In genomic region chr12:123085730-123086487, GRCh38 we compare ENCODE assay signal across 1 cellular context.
TF ChIP-seq lines count a peak whose summit lies in the region.

No MANE protein-coding gene starts in this region.

TF ChIP-seq in HepG2, 621 proteins besides CTCF, POLR2A, EP300 and RAD21 (continued from another document):
- TF ChIP-seq, protein P1, sequence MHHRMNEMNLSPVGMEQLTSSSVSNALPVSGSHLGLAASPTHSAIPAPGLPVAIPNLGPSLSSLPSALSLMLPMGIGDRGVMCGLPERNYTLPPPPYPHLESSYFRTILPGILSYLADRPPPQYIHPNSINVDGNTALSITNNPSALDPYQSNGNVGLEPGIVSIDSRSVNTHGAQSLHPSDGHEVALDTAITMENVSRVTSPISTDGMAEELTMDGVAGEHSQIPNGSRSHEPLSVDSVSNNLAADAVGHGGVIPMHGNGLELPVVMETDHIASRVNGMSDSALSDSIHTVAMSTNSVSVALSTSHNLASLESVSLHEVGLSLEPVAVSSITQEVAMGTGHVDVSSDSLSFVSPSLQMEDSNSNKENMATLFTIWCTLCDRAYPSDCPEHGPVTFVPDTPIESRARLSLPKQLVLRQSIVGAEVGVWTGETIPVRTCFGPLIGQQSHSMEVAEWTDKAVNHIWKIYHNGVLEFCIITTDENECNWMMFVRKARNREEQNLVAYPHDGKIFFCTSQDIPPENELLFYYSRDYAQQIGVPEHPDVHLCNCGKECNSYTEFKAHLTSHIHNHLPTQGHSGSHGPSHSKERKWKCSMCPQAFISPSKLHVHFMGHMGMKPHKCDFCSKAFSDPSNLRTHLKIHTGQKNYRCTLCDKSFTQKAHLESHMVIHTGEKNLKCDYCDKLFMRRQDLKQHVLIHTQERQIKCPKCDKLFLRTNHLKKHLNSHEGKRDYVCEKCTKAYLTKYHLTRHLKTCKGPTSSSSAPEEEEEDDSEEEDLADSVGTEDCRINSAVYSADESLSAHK (CRISPR knock-in tag; IDR thresholded peaks at IDR 0.05; ENCODE audit: borderline replicate concordance), result no peak
- TF ChIP-seq ZFP37 (CRISPR knock-in tag; IDR thresholded peaks at IDR 0.05; ENCODE audit: borderline replicate concordance) (no peak), BATF2 (CRISPR knock-in tag; IDR thresholded peaks at IDR 0.05) (no peak), NFE2 (CRISPR knock-in tag; IDR thresholded peaks at IDR 0.05) (no peak), SPEN (CRISPR knock-in tag; IDR thresholded peaks at IDR 0.05; ENCODE audit: low read depth) (no peak), ZNF232 (CRISPR knock-in tag; IDR thresholded peaks at IDR 0.05; ENCODE audit: borderline replicate concordance) (no peak), ZNF282 (IDR thresholded peaks at IDR 0.05; ENCODE audit: partially characterized antibody) (no peak), ZNF790 (CRISPR knock-in tag; IDR thresholded peaks at IDR 0.05; ENCODE audit: borderline replicate concordance) (no peak), ZNF335 (CRISPR knock-in tag; IDR thresholded peaks at IDR 0.05) (no peak), ZNF460 (CRISPR knock-in tag; IDR thresholded peaks at IDR 0.05; ENCODE audit: borderline replicate concordance) (no peak), ZKSCAN1 (IDR thresholded peaks at IDR 0.05; ENCODE audit: low read length) (no peak), TSC22D2 (CRISPR knock-in tag; IDR thresholded peaks at IDR 0.05; ENCODE audit: borderline replicate concordance) (no peak), ARID5B (CRISPR knock-in tag; IDR thresholded peaks at IDR 0.05) (peak; percentile 26; the same call in 1 of the 2 replicates), KAT2B (IDR thresholded peaks at IDR 0.05; ENCODE audit: borderline replicate concordance, low read depth, low read length) (no peak), ARNTL (CRISPR knock-in tag; IDR thresholded peaks at IDR 0.05) (no peak), ZNF550 (CRISPR knock-in tag; IDR thresholded peaks at IDR 0.05; ENCODE audit: borderline replicate concordance) (no peak), HDAC1 (CRISPR knock-in tag; IDR thresholded peaks at IDR 0.05) (no peak), ZNF547 (CRISPR knock-in tag; IDR thresholded peaks at IDR 0.05) (no peak), NFRKB (IDR thresholded peaks at IDR 0.05) (no peak), ZBTB2 (CRISPR knock-in tag; IDR thresholded peaks at IDR 0.05; ENCODE audit: low read depth) (no peak), HDAC6 (IDR thresholded peaks at IDR 0.05; ENCODE audit: low read depth, low read length) (no peak), BCL6 (CRISPR knock-in tag; IDR thresholded peaks at IDR 0.05) (no peak), XBP1 (CRISPR knock-in tag; IDR thresholded peaks at IDR 0.05) (no peak), SKI (IDR thresholded peaks at IDR 0.05; ENCODE audit: partially characterized antibody) (no peak), FOSL2 (CRISPR knock-in tag; IDR thresholded peaks at IDR 0.05) (peak; percentile 73), ELF4 (CRISPR knock-in tag; IDR thresholded peaks at IDR 0.05; ENCODE audit: borderline replicate concordance) (no peak), ARID4A (CRISPR knock-in tag; IDR thresholded peaks at IDR 0.05; ENCODE audit: borderline replicate concordance) (no peak), ZNF234 (CRISPR knock-in tag; conservative IDR thresholded peaks at IDR 0.05) (no peak), ZNF782 (CRISPR knock-in tag; IDR thresholded peaks at IDR 0.05; ENCODE audit: borderline replicate concordance) (no peak), HNRNPL (IDR thresholded peaks at IDR 0.05; ENCODE audit: low read depth, low read length) (peak; percentile 68; the same call in 1 of the 2 replicates), GLI4 (CRISPR knock-in tag; IDR thresholded peaks at IDR 0.05; ENCODE audit: borderline replicate concordance) (no peak), MLX (CRISPR knock-in tag; IDR thresholded peaks at IDR 0.05) (no peak)
- TF ChIP-seq, protein P2, sequence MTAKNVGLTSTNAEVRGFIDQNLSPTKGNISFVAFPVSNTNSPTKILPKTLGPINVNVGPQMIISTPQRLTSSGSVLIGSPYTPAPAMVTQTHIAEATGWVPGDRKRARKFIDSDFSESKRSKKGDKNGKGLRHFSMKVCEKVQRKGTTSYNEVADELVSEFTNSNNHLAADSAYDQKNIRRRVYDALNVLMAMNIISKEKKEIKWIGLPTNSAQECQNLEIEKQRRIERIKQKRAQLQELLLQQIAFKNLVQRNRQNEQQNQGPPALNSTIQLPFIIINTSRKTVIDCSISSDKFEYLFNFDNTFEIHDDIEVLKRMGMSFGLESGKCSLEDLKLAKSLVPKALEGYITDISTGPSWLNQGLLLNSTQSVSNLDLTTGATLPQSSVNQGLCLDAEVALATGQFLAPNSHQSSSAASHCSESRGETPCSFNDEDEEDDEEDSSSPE (CRISPR knock-in tag; IDR thresholded peaks at IDR 0.05), result no peak
- TF ChIP-seq, protein P3, sequence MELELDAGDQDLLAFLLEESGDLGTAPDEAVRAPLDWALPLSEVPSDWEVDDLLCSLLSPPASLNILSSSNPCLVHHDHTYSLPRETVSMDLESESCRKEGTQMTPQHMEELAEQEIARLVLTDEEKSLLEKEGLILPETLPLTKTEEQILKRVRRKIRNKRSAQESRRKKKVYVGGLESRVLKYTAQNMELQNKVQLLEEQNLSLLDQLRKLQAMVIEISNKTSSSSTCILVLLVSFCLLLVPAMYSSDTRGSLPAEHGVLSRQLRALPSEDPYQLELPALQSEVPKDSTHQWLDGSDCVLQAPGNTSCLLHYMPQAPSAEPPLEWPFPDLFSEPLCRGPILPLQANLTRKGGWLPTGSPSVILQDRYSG (CRISPR knock-in tag; IDR thresholded peaks at IDR 0.05), result no peak
- TF ChIP-seq, protein P4, sequence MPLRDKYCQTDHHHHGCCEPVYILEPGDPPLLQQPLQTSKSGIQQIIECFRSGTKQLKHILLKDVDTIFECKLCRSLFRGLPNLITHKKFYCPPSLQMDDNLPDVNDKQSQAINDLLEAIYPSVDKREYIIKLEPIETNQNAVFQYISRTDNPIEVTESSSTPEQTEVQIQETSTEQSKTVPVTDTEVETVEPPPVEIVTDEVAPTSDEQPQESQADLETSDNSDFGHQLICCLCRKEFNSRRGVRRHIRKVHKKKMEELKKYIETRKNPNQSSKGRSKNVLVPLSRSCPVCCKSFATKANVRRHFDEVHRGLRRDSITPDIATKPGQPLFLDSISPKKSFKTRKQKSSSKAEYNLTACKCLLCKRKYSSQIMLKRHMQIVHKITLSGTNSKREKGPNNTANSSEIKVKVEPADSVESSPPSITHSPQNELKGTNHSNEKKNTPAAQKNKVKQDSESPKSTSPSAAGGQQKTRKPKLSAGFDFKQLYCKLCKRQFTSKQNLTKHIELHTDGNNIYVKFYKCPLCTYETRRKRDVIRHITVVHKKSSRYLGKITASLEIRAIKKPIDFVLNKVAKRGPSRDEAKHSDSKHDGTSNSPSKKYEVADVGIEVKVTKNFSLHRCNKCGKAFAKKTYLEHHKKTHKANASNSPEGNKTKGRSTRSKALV (CRISPR knock-in tag; IDR thresholded peaks at IDR 0.05), result no peak
- TF ChIP-seq, protein P5, sequence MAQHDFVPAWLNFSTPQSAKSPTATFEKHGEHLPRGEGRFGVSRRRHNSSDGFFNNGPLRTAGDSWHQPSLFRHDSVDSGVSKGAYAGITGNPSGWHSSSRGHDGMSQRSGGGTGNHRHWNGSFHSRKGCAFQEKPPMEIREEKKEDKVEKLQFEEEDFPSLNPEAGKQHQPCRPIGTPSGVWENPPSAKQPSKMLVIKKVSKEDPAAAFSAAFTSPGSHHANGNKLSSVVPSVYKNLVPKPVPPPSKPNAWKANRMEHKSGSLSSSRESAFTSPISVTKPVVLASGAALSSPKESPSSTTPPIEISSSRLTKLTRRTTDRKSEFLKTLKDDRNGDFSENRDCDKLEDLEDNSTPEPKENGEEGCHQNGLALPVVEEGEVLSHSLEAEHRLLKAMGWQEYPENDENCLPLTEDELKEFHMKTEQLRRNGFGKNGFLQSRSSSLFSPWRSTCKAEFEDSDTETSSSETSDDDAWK (CRISPR knock-in tag; IDR thresholded peaks at IDR 0.05), result no peak
